Comparison of ENCODE assay signal across 11 cellular contexts in genomic region chr12:70724444-70724843, GRCh38.
DNase-seq lines count a peak whose midpoint lies in the region; ATAC-seq and TF ChIP-seq lines count a peak whose summit lies in the region.
"Had no signal": no experiment of that assay in that cellular context is flagged by ENCODE, and none has a peak within 500 bp of the region (broad histone marks: within the 10 kb centered on the region; RNA-seq: fewer than 3 reads in every experiment).

No MANE protein-coding gene starts in this region.

- TF ChIP-seq CTCF in epithelial cell of esophagus (IDR thresholded peaks at IDR 0.05; ENCODE audit: insufficient read depth, low read depth, low read length, missing control alignments) = peak; percentile 24

- intact Hi-C loops in posterior vena cava (cut with DNase I) = no loop called here

- ATAC-seq in GM18519 (IDR thresholded peaks at IDR 0.05; ENCODE audit: low FRiP score, unreplicated experiment) = peak; percentile 51
- ATAC-seq: left ventricle myocardium superior had no signal

- DNase-seq in A172 (ENCODE audit: low spot score) (peak; percentile 10), NCI-H69 (lab: John Stamatoyannopoulos, UW) (peak; percentile 4), epithelial cell of esophagus (ENCODE audit: low read depth) (peak; percentile 36), germinal center (ENCODE audit: low spot score) (no peak), NCI-H1436 treated with DMSO at 0.1 percent for 48 hours (lab: John Stamatoyannopoulos, UW) (no peak), posterior vena cava (ENCODE audit: low spot score) (no peak)
- no peak for DNase-seq in activated CD8-positive, alpha-beta memory T cell treated with anti-CD3 and anti-CD28 coated beads for 24 hours
- DNase-seq: activated CD4-positive, alpha-beta T cell treated with anti-CD3 and anti-CD28 coated beads, Interleukin-2, amount 10 ng/mL, durations not matched to agents 24 days and 14 days; left ventricle myocardium superior; NCI-H1105 treated with DMSO at 0.1 percent for 48 hours had no signal

- no peak overlapping the region for H3K4me3 ChIP-seq in epithelial cell of esophagus (ENCODE audit: low read length)

Comparison
In these comparisons a context has a peak if more than half of its experiments do, and no peak if none do; other contexts are left out.
1. DNase-seq: peak in A172 (single experiment), NCI-H69 (single experiment) and epithelial cell of esophagus (single experiment); none in germinal center (single experiment), NCI-H1436 treated with DMSO at 0.1 percent for 48 hours (single experiment), activated CD8-positive, alpha-beta memory T cell treated with anti-CD3 and anti-CD28 coated beads for 24 hours (single experiment) and posterior vena cava (single experiment).